Comparison of ENCODE assay signal across 8 cellular contexts in genomic region chr20:31605031-31605901, GRCh38. TPM values are rescaled to one million over a fixed set of nuclear protein-coding genes. Genes with fewer than 3 reads are reported as not detected.
A peak's percentile ranks its signal among the peaks of the same experiment; 100 is the strongest.
DNase-seq lines count a peak whose midpoint lies in the region; ATAC-seq, FAIRE-seq and TF ChIP-seq lines count a peak whose summit lies in the region.

TSS of gene ID1 (plus strand) at chr20:31605289. CDS start at chr20:31605388, 99 bp downstream.

- TF ChIP-seq POLR2A in endothelial cell of umbilical vein (IDR thresholded peaks at IDR 0.05; ENCODE audit: low read depth, low read length), result peak; percentile 99

- POLR2A ChIA-PET in endothelial cell of umbilical vein (lab: Charles Lee), result interaction anchor here (1.0 to 2.5 kb wide), 10 partner anchors 9 to 48 kb away, joined by 4 to 48 read pairs (median 8); no protein-coding TSS in a partner anchor

- intact Hi-C loops in endothelial cell of umbilical vein (cut with micrococcal nuclease), result loop anchor here (2.0 kb wide), 3 partner anchors 18 to 108 kb away; no protein-coding TSS in a partner anchor

- dilution Hi-C loops in endothelial cell of umbilical vein (cut with MboI; ENCODE audit: extremely low pct_ligation_motif_present, low sequenced_read_pairs), result no loop called here

- H4K20me1 ChIP-seq in endothelial cell of umbilical vein (replicated peaks; ENCODE audit: control insufficient read depth, extremely low read depth, insufficient read depth, low read length), result no peaks in the 10 kb centered on the region

- H3K27ac ChIP-seq in endothelial cell of umbilical vein (ENCODE audit: insufficient read depth, low read depth, low read length), result peak within 1 kb of the TSS; percentile 100

- peak within 1 kb of the TSS; percentile 44 to 94 (median 68) for H3K4me3 ChIP-seq in endothelial cell of umbilical vein (replicated peaks in 1 of 3; ENCODE audit: insufficient read depth in 1 of 3, low read depth in 1 of 3, low read length in 3 of 3)

- DNase-seq in DMS 273 treated with DMSO at 0.1 percent for 48 hours (lab: John Stamatoyannopoulos, UW), result peak; percentile 91
- DNase-seq in OCI-M1 (lab: John Stamatoyannopoulos, UW), result peak; percentile 97
- peak; percentile 88 for DNase-seq in activated T-cell treated with anti-CD3 and anti-CD28 coated beads for 4 hours
- DNase-seq in endothelial cell of umbilical vein (ENCODE audit: low read depth, low spot score), result peak; percentile 95
- DNase-seq in middle frontal gyrus (ENCODE audit: extremely low spot score, low spot score), result peak; percentile 86
- DNase-seq in stimulated activated CD8-positive, alpha-beta memory T cell treated with anti-CD3 and anti-CD28 coated beads, Interleukin-15, amount 100 ng/mL, for 48 hours (ENCODE audit: low read depth in 2 of 2), result peak; percentile 76 to 79

- peak within 1 kb of the TSS; percentile 99 for H3K9ac ChIP-seq in endothelial cell of umbilical vein (replicated peaks; ENCODE audit: extremely low read depth, insufficient read depth, low read length)

- ATAC-seq in GM21619 (IDR thresholded peaks at IDR 0.05; ENCODE audit: unreplicated experiment), result peak; percentile 82

- H2AFZ ChIP-seq in endothelial cell of umbilical vein (ENCODE audit: low read depth, low read length), result no peak within 1 kb of the TSS

- H3K9me3 ChIP-seq in endothelial cell of umbilical vein (replicated peaks; ENCODE audit: control insufficient read depth, insufficient read depth, low read length), result no peaks in the 10 kb centered on the region

- FAIRE-seq in endothelial cell of umbilical vein (lab: Jason Lieb, UNC), result peak; percentile 99

- H3K79me2 ChIP-seq in endothelial cell of umbilical vein (ENCODE audit: control insufficient read depth, insufficient read depth, low read length), result peaks cover 26% of the 10 kb centered on the region

- no peaks in the 10 kb centered on the region for H3K27me3 ChIP-seq in endothelial cell of umbilical vein (ENCODE audit: control insufficient read depth in 2 of 2, insufficient read depth in 2 of 2, low read length in 2 of 2)

- H3K9me1 ChIP-seq in endothelial cell of umbilical vein (replicated peaks; ENCODE audit: control insufficient read depth, extremely low read depth, insufficient read depth, low read length), result no peaks in the 10 kb centered on the region

- BruUV-seq in endothelial cell of umbilical vein (replicated peaks; lab: Mats Ljungman, UMichigan), result TSS peak; percentile 90

- H3K4me2 ChIP-seq in endothelial cell of umbilical vein (ENCODE audit: insufficient read depth, low read length), result peak within 1 kb of the TSS; percentile 86

- H3K36me3 ChIP-seq in endothelial cell of umbilical vein (ENCODE audit: control insufficient read depth in 2 of 2, extremely low read depth in 1 of 2, insufficient read depth in 2 of 2, low read length in 2 of 2), result no peaks in the 10 kb centered on the region

- TF ChIP-seq RAD21 in Ishikawa (IDR thresholded peaks at IDR 0.05; ENCODE audit: low read depth), result peak; percentile 6; the same call in 1 of the 2 replicates

- peak; percentile 36; the same call in 1 of the 2 replicates for TF ChIP-seq EP300 in Ishikawa (IDR thresholded peaks at IDR 0.05; ENCODE audit: borderline replicate concordance)

- CTCF ChIA-PET in endothelial cell of umbilical vein (lab: Charles Lee), result interaction anchor here (1.0 to 12.8 kb wide), 5 partner anchors 8 to 118 kb away, joined by 3 to 1817 read pairs (median 11); no protein-coding TSS in a partner anchor

- peaks cover 51% of the 10 kb centered on the region for H3K4me1 ChIP-seq in endothelial cell of umbilical vein (ENCODE audit: control insufficient read depth, extremely low read depth, insufficient read depth, low read length)

- no peak for TF ChIP-seq CTCF in endothelial cell of umbilical vein (IDR thresholded peaks at IDR 0.05; ENCODE audit: extremely low read depth in 1 of 2, insufficient read depth in 1 of 2, low read depth in 1 of 2, low read length in 2 of 2)

TF ChIP-seq in Ishikawa, 13 proteins besides CTCF, POLR2A, EP300 and RAD21 (continues in another document):
- 0 out of 2 replicates have a peak, but pooled peaks have one; percentile 29 for TF ChIP-seq FOXM1 (IDR thresholded peaks at IDR 0.05; ENCODE audit: borderline replicate concordance, low read depth)
- peak; percentile 85 for TF ChIP-seq TAF1 (IDR thresholded peaks at IDR 0.05; ENCODE audit: low read depth)
- TF ChIP-seq CREB1 (IDR thresholded peaks at IDR 0.05; ENCODE audit: low read depth), result no peak
- peak; percentile 58; the same call in 1 of the 2 replicates for TF ChIP-seq TCF12 (IDR thresholded peaks at IDR 0.05; ENCODE audit: low read depth)
- TF ChIP-seq NFIC (IDR thresholded peaks at IDR 0.05), result peak; percentile 34; the same call in 1 of the 2 replicates
- peak; percentile 52 for TF ChIP-seq EGR1 (IDR thresholded peaks at IDR 0.05)
- TF ChIP-seq REST (IDR thresholded peaks at IDR 0.05; ENCODE audit: low read depth), result no peak
- no peak for TF ChIP-seq ZBTB7A (IDR thresholded peaks at IDR 0.05; ENCODE audit: low read depth)
- TF ChIP-seq YY1 (IDR thresholded peaks at IDR 0.05; ENCODE audit: low read depth), result peak; percentile 25; the same call in 1 of the 2 replicates

TF ChIP-seq in endothelial cell of umbilical vein, 7 proteins besides CTCF, POLR2A, EP300 and RAD21:
- TF ChIP-seq FOS (IDR thresholded peaks at IDR 0.05; ENCODE audit: borderline replicate concordance, insufficient read depth, low read length), result no peak
- no peak for TF ChIP-seq JUN (IDR thresholded peaks at IDR 0.05; ENCODE audit: borderline replicate concordance, insufficient read depth, insufficient read length, low read depth)
- TF ChIP-seq EZH2 (IDR thresholded peaks at IDR 0.05; ENCODE audit: borderline replicate concordance, low read depth, low read length, severe bottlenecking), result no peak
- TF ChIP-seq POLR2AphosphoS5 (IDR thresholded peaks at IDR 0.05; ENCODE audit: insufficient read depth, low read depth, low read length), result peak; percentile 98
- TF ChIP-seq MYC (IDR thresholded peaks at IDR 0.05; ENCODE audit: low read depth, low read length), result no peak
- peak; percentile 23 for TF ChIP-seq MAX (IDR thresholded peaks at IDR 0.05; ENCODE audit: insufficient read depth, insufficient read length)
- no peak for TF ChIP-seq GATA2 (IDR thresholded peaks at IDR 0.05; ENCODE audit: insufficient read depth, insufficient read length, low read depth, low read length)

RNA-seq across cellular contexts. Expression of gene ID1, which starts in this region (rescaled TPM):
- 64.4 and 78.9 TPM in 2 replicates for total RNA-seq in endothelial cell of umbilical vein
- polyA plus RNA-seq in endothelial cell of umbilical vein, result 152 and 182 TPM in 2 replicates
- polyA plus RNA-seq in endothelial cell of umbilical vein (2011; cell fraction: cytosol; rRNA removed), result 78.6 and 160 TPM in 2 replicates
- 317 and 470 TPM in 2 replicates for polyA plus RNA-seq in endothelial cell of umbilical vein (2011; cell fraction: nucleus; rRNA removed)
- 67.3 and 67.6 TPM in 2 replicates for polyA plus RNA-seq in endothelial cell of umbilical vein (2012)
- 41.5 and 55.2 TPM in 2 replicates for polyA minus RNA-seq in endothelial cell of umbilical vein
- polyA minus RNA-seq in endothelial cell of umbilical vein (2011; cell fraction: cytosol; rRNA and poly(A)+ RNA removed), result 500 TPM
- 83.0 and 266 TPM in 2 replicates for polyA minus RNA-seq in endothelial cell of umbilical vein (2011; cell fraction: nucleus; rRNA and poly(A)+ RNA removed)

Comparison
In these comparisons a context has a peak if more than half of its experiments do, and no peak if none do; other contexts are left out.
1. Peak in every context shown above with its lines: DNase-seq, ATAC-seq, H3K4me3 ChIP-seq and H3K27ac ChIP-seq.